In the genomic region with DNA sequence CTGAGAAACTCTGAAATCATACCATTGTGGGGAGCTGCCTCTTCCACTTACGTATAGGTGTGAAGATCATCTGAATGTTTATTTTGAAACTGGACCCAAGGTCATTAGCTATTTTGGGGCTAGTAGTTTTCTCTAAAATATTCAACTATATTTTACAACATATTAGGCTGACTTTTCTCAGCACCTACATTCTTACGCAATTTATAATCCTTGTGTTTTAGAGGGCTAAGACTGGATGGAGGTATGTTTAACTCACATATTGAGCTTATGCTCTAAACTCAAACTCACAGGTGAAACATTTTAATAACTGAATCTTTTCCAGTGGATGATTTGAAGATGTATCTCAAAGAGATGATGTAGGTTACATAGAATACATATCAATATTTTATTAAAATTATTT, we compare ENCODE assay signal across 2 cellular contexts.
TF ChIP-seq lines count a peak whose summit lies in the region.

No MANE protein-coding gene starts in this region.

TF ChIP-seq in HepG2, 621 proteins besides CTCF, POLR2A, EP300 and RAD21:
- TF ChIP-seq ZNF432 (CRISPR knock-in tag; IDR thresholded peaks at IDR 0.05; ENCODE audit: borderline replicate concordance) (no peak), SKI (IDR thresholded peaks at IDR 0.05; ENCODE audit: partially characterized antibody) (no peak), FOXA1 (IDR thresholded peaks at IDR 0.05) (no peak), FOXA1 (CRISPR knock-in tag; IDR thresholded peaks at IDR 0.05) (no peak), CEBPB (IDR thresholded peaks at IDR 0.05; ENCODE audit: borderline replicate concordance, low read depth, low read length) (peak; percentile 78), RFXANK (CRISPR knock-in tag; IDR thresholded peaks at IDR 0.05) (no peak), RNF2 (conservative IDR thresholded peaks at IDR 0.05; ENCODE audit: low read depth) (no peak), ZFP36 (IDR thresholded peaks at IDR 0.05; ENCODE audit: borderline replicate concordance, low read depth, low read length, partially characterized antibody) (no peak)

TF ChIP-seq in H1, 55 proteins besides CTCF, POLR2A, EP300 and RAD21:
- no peak for TF ChIP-seq SUZ12 (IDR thresholded peaks at IDR 0.05; ENCODE audit: low read length)
- TF ChIP-seq CEBPB (IDR thresholded peaks at IDR 0.05; ENCODE audit: low read depth, low read length) = peak; percentile 46; the same call in 1 of the 2 replicates
